In the genomic region with DNA sequence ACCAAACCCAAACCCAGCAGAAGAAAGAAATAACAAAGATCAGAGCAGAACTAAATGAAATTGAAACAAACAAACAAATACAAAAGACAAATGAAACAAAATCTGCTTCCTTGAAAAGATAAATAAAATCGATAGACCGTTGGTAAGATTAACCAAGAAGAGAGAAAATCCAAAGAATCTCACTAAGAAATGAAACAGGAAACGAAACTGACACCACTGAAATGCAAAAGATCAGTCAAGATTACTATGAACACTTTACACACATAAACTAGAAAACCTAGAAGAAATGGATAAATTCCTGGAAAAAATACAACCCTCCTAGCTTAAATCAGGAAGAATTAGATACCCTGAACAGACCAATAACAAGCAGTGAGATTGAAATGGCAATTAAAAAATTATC, we compare ENCODE assay signal across 8 cellular contexts.
DNase-seq lines count a peak whose midpoint lies in the region; ATAC-seq and TF ChIP-seq lines count a peak whose summit lies in the region.
"Not testable (repeated sequence)": the region's sequence is repeated elsewhere in the genome, so short reads cannot be mapped to it uniquely, and the experiment has no call there.

No MANE protein-coding gene starts in this region.

- POLR2A ChIA-PET in activated CD4-positive, alpha-beta T cell treated with anti-CD3 and anti-CD28 coated beads, Interleukin-2, amount 10 ng/mL, durations not matched to agents 7 days and 5 days (lab: Charles Lee); naive thymus-derived CD8-positive, alpha-beta T cell (lab: Charles Lee): not testable (repeated sequence)

- H3K27me3 ChIP-seq in MM.1S (replicated peaks; ENCODE audit: insufficient read depth, low read length); SU-DHL-6 (ENCODE audit: low read length): not testable (repeated sequence)

- H3K4me3 ChIP-seq in MM.1S (ENCODE audit: low read length) = 0 out of 2 replicates have a peak overlapping the region, but pooled peaks have one; percentile 13
- H3K4me3 ChIP-seq in SU-DHL-6 (ENCODE audit: insufficient read depth, low read length, poor library complexity, severe bottlenecking) = not testable (repeated sequence)

- not testable (repeated sequence) for H3K27me3 Mint-ChIP-seq in activated CD4-positive, alpha-beta T cell treated with anti-CD3 and anti-CD28 coated beads, Interleukin-2, amount 10 ng/mL, durations not matched to agents 7 days and 5 days; activated T-helper 17 cell treated with anti-CD3 and anti-CD28 coated beads, Interleukin-2, amount 50 U/mL, for 72 hours; activated naive CD8-positive, alpha-beta T cell treated with anti-CD3 and anti-CD28 coated beads, Interleukin-2, amount 50 U/mL, for 24 hours; naive thymus-derived CD8-positive, alpha-beta T cell

- H3K27ac ChIP-seq in MM.1S (ENCODE audit: low read length); SU-DHL-6 (ENCODE audit: low read depth, low read length): not testable (repeated sequence)

- CTCF ChIA-PET in activated CD4-positive, alpha-beta T cell treated with anti-CD3 and anti-CD28 coated beads, Interleukin-2, amount 10 ng/mL, durations not matched to agents 7 days and 5 days (lab: Charles Lee) = not testable (repeated sequence)

- not testable (repeated sequence) for TF ChIP-seq CTCF in MM.1S (IDR thresholded peaks at IDR 0.05; ENCODE audit: low read length); SU-DHL-6 (IDR thresholded peaks at IDR 0.05; ENCODE audit: insufficient read depth, low read length, poor library complexity, severe bottlenecking)

- not testable (repeated sequence) for H4K20me1 ChIP-seq in MM.1S (ENCODE audit: insufficient read depth, low read length); SU-DHL-6 (ENCODE audit: low read depth, low read length)

- H3K9ac ChIP-seq in MM.1S (ENCODE audit: low read length); SU-DHL-6 (ENCODE audit: low read length): not testable (repeated sequence)

- peak overlapping the region; percentile 82 for H3K27ac Mint-ChIP-seq in activated CD4-positive, alpha-beta T cell treated with anti-CD3 and anti-CD28 coated beads, Interleukin-2, amount 10 ng/mL, durations not matched to agents 7 days and 5 days
- not testable (repeated sequence) for H3K27ac Mint-ChIP-seq in activated T-helper 17 cell treated with anti-CD3 and anti-CD28 coated beads, Interleukin-2, amount 50 U/mL, for 72 hours; activated naive CD8-positive, alpha-beta T cell treated with anti-CD3 and anti-CD28 coated beads, Interleukin-2, amount 50 U/mL, for 24 hours
- H3K27ac Mint-ChIP-seq in naive thymus-derived CD8-positive, alpha-beta T cell = peak overlapping the region in 8 of 10 donors; percentile 0 to 72 (median 32)

- peaks cover 13% of the 10 kb centered on the region for H3K36me3 Mint-ChIP-seq in activated CD4-positive, alpha-beta T cell treated with anti-CD3 and anti-CD28 coated beads, Interleukin-2, amount 10 ng/mL, durations not matched to agents 7 days and 5 days (ENCODE audit: low read depth)
- not testable (repeated sequence) for H3K36me3 Mint-ChIP-seq in activated T-helper 17 cell treated with anti-CD3 and anti-CD28 coated beads, Interleukin-2, amount 50 U/mL, for 72 hours (ENCODE audit: low read depth); activated naive CD8-positive, alpha-beta T cell treated with anti-CD3 and anti-CD28 coated beads, Interleukin-2, amount 50 U/mL, for 24 hours (ENCODE audit: low read depth)
- peaks cover 0 to 11% (median 0%) of the 10 kb centered on the region in 3 donors for H3K36me3 Mint-ChIP-seq in naive thymus-derived CD8-positive, alpha-beta T cell

- H3K4me3 Mint-ChIP-seq in activated CD4-positive, alpha-beta T cell treated with anti-CD3 and anti-CD28 coated beads, Interleukin-2, amount 10 ng/mL, durations not matched to agents 7 days and 5 days = peak overlapping the region; percentile 35
- peak overlapping the region; percentile 1 for H3K4me3 Mint-ChIP-seq in activated T-helper 17 cell treated with anti-CD3 and anti-CD28 coated beads, Interleukin-2, amount 50 U/mL, for 72 hours
- H3K4me3 Mint-ChIP-seq in activated naive CD8-positive, alpha-beta T cell treated with anti-CD3 and anti-CD28 coated beads, Interleukin-2, amount 50 U/mL, for 24 hours = peak overlapping the region; percentile 5
- H3K4me3 Mint-ChIP-seq in naive thymus-derived CD8-positive, alpha-beta T cell = peak overlapping the region; percentile 1 to 58 (median 37)

- H3K4me1 Mint-ChIP-seq in activated CD4-positive, alpha-beta T cell treated with anti-CD3 and anti-CD28 coated beads, Interleukin-2, amount 10 ng/mL, durations not matched to agents 7 days and 5 days = peaks cover 26% of the 10 kb centered on the region
- H3K4me1 Mint-ChIP-seq in activated T-helper 17 cell treated with anti-CD3 and anti-CD28 coated beads, Interleukin-2, amount 50 U/mL, for 72 hours = peaks cover 13% of the 10 kb centered on the region
- peaks cover 12% of the 10 kb centered on the region for H3K4me1 Mint-ChIP-seq in activated naive CD8-positive, alpha-beta T cell treated with anti-CD3 and anti-CD28 coated beads, Interleukin-2, amount 50 U/mL, for 24 hours
- H3K4me1 Mint-ChIP-seq in naive thymus-derived CD8-positive, alpha-beta T cell = peaks cover 7 to 20% (median 15%) of the 10 kb centered on the region in 4 donors

- H3K4me1 ChIP-seq in MM.1S (ENCODE audit: low read length) = not testable (repeated sequence)

- not testable (repeated sequence) for H3K79me2 ChIP-seq in MM.1S (ENCODE audit: low read length); SU-DHL-6 (ENCODE audit: insufficient read depth, low read length)

- not testable (repeated sequence) for H3K9me3 ChIP-seq in MM.1S (replicated peaks; ENCODE audit: insufficient read depth, low read length); SU-DHL-6 (ENCODE audit: insufficient read depth, low read length)

- not testable (repeated sequence) for H3K9me2 ChIP-seq in MM.1S (replicated peaks; ENCODE audit: insufficient read depth, low read length); SU-DHL-6 (replicated peaks; ENCODE audit: insufficient read depth, low read length)

- DNase-seq in CD1c-positive myeloid dendritic cell (ENCODE audit: extremely low spot score) = peak; percentile 23
- DNase-seq in MM.1S = peak; percentile 42
- peak; percentile 76 for DNase-seq in NOMO-1 treated with DMSO at 0.1 percent for 48 hours (lab: John Stamatoyannopoulos, UW; ENCODE audit: unreplicated experiment)
- not testable (repeated sequence) for DNase-seq in activated CD4-positive, alpha-beta T cell treated with anti-CD3 and anti-CD28 coated beads, Interleukin-2, amount 10 ng/mL, durations not matched to agents 7 days and 5 days; activated naive CD8-positive, alpha-beta T cell treated with anti-CD3 and anti-CD28 coated beads, Interleukin-2, amount 50 U/mL, for 24 hours
- DNase-seq in naive thymus-derived CD8-positive, alpha-beta T cell = peak in 2 of 10 donors; percentile 1

- ATAC-seq in activated T-helper 17 cell treated with anti-CD3 and anti-CD28 coated beads, Interleukin-2, amount 50 U/mL, for 72 hours (replicated peaks); activated naive CD8-positive, alpha-beta T cell treated with anti-CD3 and anti-CD28 coated beads, Interleukin-2, amount 50 U/mL, for 24 hours; naive thymus-derived CD8-positive, alpha-beta T cell: not testable (repeated sequence)

- H3K36me3 ChIP-seq in MM.1S (replicated peaks; ENCODE audit: insufficient read depth, low read length); SU-DHL-6 (ENCODE audit: low read length): not testable (repeated sequence)

- H2AFZ ChIP-seq in MM.1S (ENCODE audit: low read length); SU-DHL-6 (ENCODE audit: low read depth, low read length, severe bottlenecking): not testable (repeated sequence)

- H3K9me3 Mint-ChIP-seq in activated CD4-positive, alpha-beta T cell treated with anti-CD3 and anti-CD28 coated beads, Interleukin-2, amount 10 ng/mL, durations not matched to agents 7 days and 5 days = peaks cover 22% of the 10 kb centered on the region
- H3K9me3 Mint-ChIP-seq in activated T-helper 17 cell treated with anti-CD3 and anti-CD28 coated beads, Interleukin-2, amount 50 U/mL, for 72 hours; naive thymus-derived CD8-positive, alpha-beta T cell: not testable (repeated sequence)
- peaks cover 16% of the 10 kb centered on the region for H3K9me3 Mint-ChIP-seq in activated naive CD8-positive, alpha-beta T cell treated with anti-CD3 and anti-CD28 coated beads, Interleukin-2, amount 50 U/mL, for 24 hours

- H3K4me2 ChIP-seq in MM.1S (ENCODE audit: low read depth, low read length) (peak overlapping the region; percentile 44), SU-DHL-6 (ENCODE audit: low read depth, low read length, poor library complexity, severe bottlenecking) (peak overlapping the region; percentile 24)

- not testable (repeated sequence) for H3F3A ChIP-seq in MM.1S (ENCODE audit: insufficient read depth, low read length); SU-DHL-6 (ENCODE audit: insufficient read depth)
